In the genomic region with DNA sequence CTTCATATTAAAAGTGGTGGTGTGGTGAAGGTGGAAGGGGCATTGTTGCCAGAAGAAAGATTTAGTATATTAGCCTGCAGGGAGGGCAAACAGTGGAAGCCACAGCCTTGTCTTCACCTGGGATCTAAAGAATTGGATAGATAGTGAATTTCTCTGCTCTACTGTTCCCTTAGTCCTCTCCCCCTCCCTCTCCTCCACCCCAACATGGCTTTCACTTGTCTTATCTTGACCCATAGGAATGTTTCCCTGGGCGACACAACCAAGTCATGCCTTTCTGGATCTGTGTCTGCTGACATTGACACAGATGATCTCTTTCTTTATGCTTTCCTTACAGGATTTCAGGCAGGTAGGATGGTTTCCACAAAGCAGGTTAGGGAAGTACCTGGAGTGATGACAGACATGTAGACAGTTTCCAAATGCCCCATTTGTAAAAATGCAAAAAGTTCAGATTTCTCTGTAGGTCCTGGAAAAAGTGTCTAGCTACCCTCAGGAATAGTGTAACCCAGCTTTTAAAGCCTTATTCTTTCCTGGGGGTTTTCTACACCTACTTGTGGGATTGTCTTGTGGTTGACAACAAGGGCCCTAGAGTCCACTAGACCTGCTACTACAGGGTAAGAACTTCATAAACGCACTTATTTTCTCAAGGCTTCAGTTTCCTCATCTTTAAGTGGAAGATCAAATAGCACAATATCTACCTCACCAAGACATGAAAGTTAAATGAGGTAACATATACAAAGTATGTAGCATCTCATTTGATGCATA, we compare ENCODE assay signal across 18 cellular contexts.
DNase-seq lines count a peak whose midpoint lies in the region; FAIRE-seq and TF ChIP-seq lines count a peak whose summit lies in the region.
"Had no signal": no experiment of that assay in that cellular context is flagged by ENCODE, and none has a peak within 500 bp of the region (broad histone marks: within the 10 kb centered on the region; RNA-seq: fewer than 3 reads in every experiment).

No MANE protein-coding gene starts in this region.

- peaks cover 0 to 2% (median 0%) of the 10 kb centered on the region in 5 donors for H3K9me3 Mint-ChIP-seq in CD8-positive, alpha-beta memory T cell
- H3K9me3 Mint-ChIP-seq: activated naive CD4-positive, alpha-beta T cell treated with anti-CD3 and anti-CD28 coated beads, Interleukin-2, amount 50 U/mL, for 72 hours; activated T-cell treated with anti-CD3 and anti-CD28 coated beads, Interleukin-2, amount 50 U/mL, for 24 hours; CD4-positive, alpha-beta T cell; H9; stimulated activated memory B cell treated with anti-CD40 and anti-IgM and Interleukin-4, amounts not matched to agents 10 μg/mL and 1 μg/mL and 100 μg/mL, for 72 hours had no signal

- H3K36me3 Mint-ChIP-seq in CD8-positive, alpha-beta memory T cell = no peaks in the 10 kb centered on the region
- H3K36me3 Mint-ChIP-seq: activated naive CD4-positive, alpha-beta T cell treated with anti-CD3 and anti-CD28 coated beads, Interleukin-2, amount 50 U/mL, for 72 hours; stimulated activated memory B cell treated with anti-CD40 and anti-IgM and Interleukin-4, amounts not matched to agents 10 μg/mL and 1 μg/mL and 100 μg/mL, for 72 hours had no signal

- H3K36me3 ChIP-seq in hepatocyte (replicated peaks; ENCODE audit: insufficient read depth, low read depth) (no peaks in the 10 kb centered on the region), thyroid gland (no peaks in the 10 kb centered on the region)
- H3K36me3 ChIP-seq in CD8-positive, alpha-beta memory T cell (ENCODE audit: insufficient read depth, low read length) = no peaks in the 10 kb centered on the region
- H3K36me3 ChIP-seq: heart right ventricle had no signal

- POLR2A ChIA-PET in CD8-positive, alpha-beta memory T cell (lab: Charles Lee) = no interaction called here

- peak overlapping the region; percentile 17 for H2AFZ ChIP-seq in hepatocyte

- no peaks in the 10 kb centered on the region for H3K9me2 ChIP-seq in hepatocyte (replicated peaks; ENCODE audit: insufficient read depth)

- DNase-seq in NCI-H2107 treated with DMSO at 0.1 percent for 48 hours (lab: John Stamatoyannopoulos, UW; ENCODE audit: unreplicated experiment) (peak; percentile 6), NCI-H2107 (lab: John Stamatoyannopoulos, UW) (no peak), NCI-H187 treated with DMSO at 0.1 percent for 48 hours (lab: John Stamatoyannopoulos, UW) (peak; percentile 29), hepatocyte (ENCODE audit: low spot score) (no peak), thyroid gland (no peak), mesenteric fat pad (ENCODE audit: low spot score) (no peak), RCC 7860 (ENCODE audit: low spot score) (no peak)
- no peak for DNase-seq in CD8-positive, alpha-beta memory T cell
- DNase-seq: activated CD4-positive, alpha-beta T cell treated with anti-CD3 and anti-CD28 coated beads, Interleukin-2, amount 50 U/mL, for 48 hours; activated T-cell treated with anti-CD3 and anti-CD28 coated beads, Interleukin-2, amount 50 U/mL, for 24 hours; CD4-positive, alpha-beta T cell; occipital lobe had no signal

- H3K4me1 Mint-ChIP-seq in CD8-positive, alpha-beta memory T cell = no peaks in the 10 kb centered on the region
- H3K4me1 Mint-ChIP-seq: stimulated activated memory B cell treated with anti-CD40 and anti-IgM and Interleukin-4, amounts not matched to agents 10 μg/mL and 1 μg/mL and 100 μg/mL, for 72 hours had no signal

- H3K4me2 ChIP-seq in hepatocyte = peak overlapping the region; percentile 68

- no peaks in the 10 kb centered on the region for H3K9me3 ChIP-seq in hepatocyte (ENCODE audit: low read depth)
- H3K9me3 ChIP-seq in thyroid gland = no peaks in the 10 kb centered on the region
- no peaks in the 10 kb centered on the region for H3K9me3 ChIP-seq in CD8-positive, alpha-beta memory T cell (ENCODE audit: low read length)
- H3K9me3 ChIP-seq: heart right ventricle, mucosa of descending colon had no signal

- H3K27ac Mint-ChIP-seq in CD8-positive, alpha-beta memory T cell = no peak overlapping the region
- H3K27ac Mint-ChIP-seq: activated naive CD4-positive, alpha-beta T cell treated with anti-CD3 and anti-CD28 coated beads, Interleukin-2, amount 50 U/mL, for 72 hours; activated T-cell treated with anti-CD3 and anti-CD28 coated beads, Interleukin-2, amount 50 U/mL, for 24 hours; CD4-positive, alpha-beta T cell; H9; stimulated activated memory B cell treated with anti-CD40 and anti-IgM and Interleukin-4, amounts not matched to agents 10 μg/mL and 1 μg/mL and 100 μg/mL, for 72 hours had no signal

- no peaks in the 10 kb centered on the region for H3K79me2 ChIP-seq in hepatocyte

- intact Hi-C loops in thyroid gland (cut with DNase I) = no loop called here

- H3K27me3 ChIP-seq in hepatocyte = no peaks in the 10 kb centered on the region
- H3K27me3 ChIP-seq in thyroid gland = no peaks in the 10 kb centered on the region
- no peaks in the 10 kb centered on the region for H3K27me3 ChIP-seq in CD8-positive, alpha-beta memory T cell (ENCODE audit: insufficient read depth, low read length, poor library complexity, severe bottlenecking)

- TF ChIP-seq POLR2A in thyroid gland (IDR thresholded peaks at IDR 0.05) = no peak

- CTCF ChIA-PET in CD8-positive, alpha-beta memory T cell (lab: Charles Lee) = no interaction called here

- FAIRE-seq in RCC 7860 (lab: Jason Lieb, UNC) = no peak
- FAIRE-seq: kidney had no signal

- H3K27ac ChIP-seq in hepatocyte (peak overlapping the region; percentile 32), thyroid gland (peak overlapping the region; percentile 0 to 78 (median 64))
- no peak overlapping the region for H3K27ac ChIP-seq in CD8-positive, alpha-beta memory T cell (ENCODE audit: low read depth, low read length)

- TF ChIP-seq CTCF in hepatocyte (IDR thresholded peaks at IDR 0.05; ENCODE audit: poor library complexity) (no peak), thyroid gland (IDR thresholded peaks at IDR 0.05) (no peak)

- peaks cover 5 to 6% of the 10 kb centered on the region in 2 donors for H3K27me3 Mint-ChIP-seq in CD8-positive, alpha-beta memory T cell

- no peak overlapping the region for H3K4me3 ChIP-seq in hepatocyte
- no peak overlapping the region for H3K4me3 ChIP-seq in thyroid gland (replicated peaks in 1 of 3)
- no peak overlapping the region for H3K4me3 ChIP-seq in CD8-positive, alpha-beta memory T cell (ENCODE audit: low read length)
- H3K4me3 ChIP-seq: mucosa of descending colon had no signal

- H3K4me1 ChIP-seq in hepatocyte (ENCODE audit: insufficient read depth) (peaks cover 17% of the 10 kb centered on the region), thyroid gland (peaks cover 10 to 22% of the 10 kb centered on the region in 2 donors)
- no peaks in the 10 kb centered on the region for H3K4me1 ChIP-seq in CD8-positive, alpha-beta memory T cell (ENCODE audit: insufficient read depth, low read length)

- no peaks in the 10 kb centered on the region for H4K20me1 ChIP-seq in hepatocyte (ENCODE audit: insufficient read depth, poor library complexity, severe bottlenecking)

- 46% methylated on average over 2 of the region's 2 CpGs for WGBS in hepatocyte (ENCODE audit: low lambda C conversion rate, missing lambda C conversion rate)
- WGBS in thyroid gland, 2 donors = 71% methylated on average over 2 of the region's 2 CpGs

- H3K4me3 Mint-ChIP-seq in CD8-positive, alpha-beta memory T cell = no peak overlapping the region
- H3K4me3 Mint-ChIP-seq: activated T-cell treated with anti-CD3 and anti-CD28 coated beads, Interleukin-2, amount 50 U/mL, for 24 hours; CD4-positive, alpha-beta T cell; H9; stimulated activated memory B cell treated with anti-CD40 and anti-IgM and Interleukin-4, amounts not matched to agents 10 μg/mL and 1 μg/mL and 100 μg/mL, for 72 hours had no signal

Comparison
In these comparisons a context has a peak if more than half of its experiments do, and no peak if none do; other contexts are left out.
1. DNase-seq: peak in NCI-H2107 treated with DMSO at 0.1 percent for 48 hours (single experiment) and NCI-H187 treated with DMSO at 0.1 percent for 48 hours (single experiment); none in NCI-H2107 (single experiment), hepatocyte (single experiment), thyroid gland (0 of 2), mesenteric fat pad (single experiment), RCC 7860 (single experiment) and CD8-positive, alpha-beta memory T cell (0 of 5).